In genomic region chr16:30927789-30928378, GRCh38 we compare ENCODE assay signal across 9 cellular contexts. TPM values are rescaled to one million over a fixed set of nuclear protein-coding genes. Genes with fewer than 3 reads are reported as not detected.
DNase-seq lines count a peak whose midpoint lies in the region; ATAC-seq and TF ChIP-seq lines count a peak whose summit lies in the region.
"Had no signal": no experiment of that assay in that cellular context is flagged by ENCODE, and none has a peak within 500 bp of the region (broad histone marks: within the 10 kb centered on the region; RNA-seq: fewer than 3 reads in every experiment).

No MANE protein-coding gene starts in this region.

- peak overlapping the region; percentile 84 for H3K4me3 Mint-ChIP-seq in neural crest cell

- H3K27me3 Mint-ChIP-seq in neural crest cell (ENCODE audit: low read depth) = no peaks in the 10 kb centered on the region

- ATAC-seq in esophagus mucosa (peak; percentile 49), omental fat pad (ENCODE audit: low FRiP score) (no peak), GM21526 (IDR thresholded peaks at IDR 0.05; ENCODE audit: low FRiP score, unreplicated experiment) (no peak)

- H3K9me3 ChIP-seq in SK-N-MC (ENCODE audit: low read depth, low read length) = no peaks in the 10 kb centered on the region

- H3K9ac ChIP-seq in SK-N-MC (ENCODE audit: insufficient read length) = no peak overlapping the region

- H3K27ac Mint-ChIP-seq in neural crest cell (ENCODE audit: unreplicated experiment) = no peak overlapping the region

- no peaks in the 10 kb centered on the region for H3K9me3 Mint-ChIP-seq in neural crest cell

- 0 out of 2 replicates have a peak overlapping the region, but pooled peaks have one; percentile 18 for H3K4me3 ChIP-seq in SK-N-MC
- no peak overlapping the region for H3K4me3 ChIP-seq in coronary artery

- no peaks in the 10 kb centered on the region for H3K36me3 Mint-ChIP-seq in neural crest cell (ENCODE audit: low read depth)

- TF ChIP-seq CTCF in neural crest cell (conservative IDR thresholded peaks at IDR 0.05) (no peak), omental fat pad (IDR thresholded peaks at IDR 0.05) (no peak), coronary artery (IDR thresholded peaks at IDR 0.05) (no peak)

- DNase-seq in ELR (ENCODE audit: low read depth) = peak; percentile 64
- peak; percentile 73 for DNase-seq in NCI-H128 (lab: John Stamatoyannopoulos, UW; ENCODE audit: unreplicated experiment)
- peak; percentile 52 for DNase-seq in SK-N-MC (ENCODE audit: low read depth, low spot score)
- no peak for DNase-seq in neural crest cell (ENCODE audit: low read depth, low spot score)
- no peak for DNase-seq in omental fat pad (ENCODE audit: low spot score)
- no peak for DNase-seq in coronary artery (ENCODE audit: low spot score)

- H3K36me3 ChIP-seq in SK-N-MC (ENCODE audit: insufficient read depth, low read length) = peaks cover 23% of the 10 kb centered on the region

- H3K27ac ChIP-seq in SK-N-MC (no peak overlapping the region), coronary artery (peak overlapping the region in 1 of 2 donors; percentile 3)
- H3K27ac ChIP-seq: epithelial cell of prostate had no signal

- H3K4me1 Mint-ChIP-seq in neural crest cell = peaks cover 17% of the 10 kb centered on the region

RNA-seq across cellular contexts. Expression of gene FBXL19, which starts 4.5 kb away (rescaled TPM):
- 19.2 TPM for total RNA-seq in esophagus mucosa
- 78.1 and 84.7 TPM in 2 replicates for total RNA-seq in neural crest cell
- total RNA-seq in omental fat pad = 1 to 10 TPM; 4.7 to 9.1 (median 6.9) TPM

RNA-seq across cellular contexts. Expression of gene ORAI3, which starts 21.0 kb away (rescaled TPM):
- total RNA-seq in esophagus mucosa (9.8 TPM), neural crest cell (7.7 and 8.0 TPM in 2 replicates), omental fat pad (10 to 100 TPM; 15.5 to 42.6 (median 33.9) TPM)

RNA-seq across cellular contexts. Expression of gene SETD1A, which starts 29.7 kb away (rescaled TPM):
- total RNA-seq in esophagus mucosa = 8.2 TPM
- total RNA-seq in neural crest cell = 33.4 and 35.2 TPM in 2 replicates
- 10 to 100 TPM in 2 of 4 donors, 1 to 10 TPM in 2; 5.3 to 13.6 (median 9.2) TPM for total RNA-seq in omental fat pad

RNA-seq across cellular contexts. Expression of gene CTF1, which starts 31.5 kb away (rescaled TPM):
- 2.3 TPM for total RNA-seq in esophagus mucosa
- 1.6 and 2.6 TPM in 2 replicates for total RNA-seq in neural crest cell
- total RNA-seq in omental fat pad = 1 to 10 TPM; 1.7 to 3.5 (median 2.3) TPM

RNA-seq across cellular contexts. Expression of gene BCL7C, which starts 34.0 kb away (rescaled TPM):
- total RNA-seq in esophagus mucosa = 30.5 TPM
- 35.9 and 38.4 TPM in 2 replicates for total RNA-seq in neural crest cell
- total RNA-seq in omental fat pad = 10 to 100 TPM; 17.4 to 37.0 (median 22.2) TPM

Comparison
In these comparisons a context has a peak if more than half of its experiments do, and no peak if none do; other contexts are left out.
1. DNase-seq: peak in ELR (single experiment), NCI-H128 (single experiment) and SK-N-MC (single experiment); none in neural crest cell (single experiment), omental fat pad (single experiment) and coronary artery (single experiment).